Comparison of ENCODE assay signal across 1 cellular context in the genomic region with DNA sequence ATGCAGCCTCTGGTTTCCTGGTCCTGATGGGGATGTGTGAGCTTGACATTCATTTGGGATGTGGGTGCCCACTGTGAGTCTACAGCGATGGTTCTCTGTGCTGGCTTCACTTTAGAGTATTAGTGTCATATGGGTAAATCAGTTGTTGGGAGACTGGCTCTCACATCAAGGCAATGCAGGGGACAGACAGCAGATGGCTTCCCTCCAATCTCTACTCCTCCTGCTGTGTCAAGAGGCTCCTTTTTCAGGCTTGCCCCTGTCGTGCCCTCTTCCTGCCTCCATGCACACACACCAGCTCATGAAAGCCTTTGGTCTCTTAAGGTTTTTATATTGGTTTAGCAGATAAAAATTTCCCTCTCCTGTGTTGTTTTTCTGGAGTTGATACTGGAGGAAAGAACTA.
TF ChIP-seq lines count a peak whose summit lies in the region.

No MANE protein-coding gene starts in this region.

TF ChIP-seq in H1, 55 proteins besides CTCF, POLR2A, EP300 and RAD21:
- no peak for TF ChIP-seq CBX5 (IDR thresholded peaks at IDR 0.05; ENCODE audit: low read depth, low read length)
- no peak for TF ChIP-seq SP4 (IDR thresholded peaks at IDR 0.05; ENCODE audit: low read length)
- TF ChIP-seq PHF8 (conservative IDR thresholded peaks at IDR 0.05; ENCODE audit: low read depth, low read length) = no peak
- TF ChIP-seq JUN (IDR thresholded peaks at IDR 0.05; ENCODE audit: low read depth, low read length) = no peak
- TF ChIP-seq SIRT6 (IDR thresholded peaks at IDR 0.05; ENCODE audit: low read length) = no peak
- no peak for TF ChIP-seq TEAD4 (IDR thresholded peaks at IDR 0.05; ENCODE audit: low read depth, low read length)
- no peak for TF ChIP-seq TAF7 (optimal IDR thresholded peaks at IDR 0.05; ENCODE audit: borderline replicate concordance, low read depth, low read length)
- TF ChIP-seq, protein P1, sequence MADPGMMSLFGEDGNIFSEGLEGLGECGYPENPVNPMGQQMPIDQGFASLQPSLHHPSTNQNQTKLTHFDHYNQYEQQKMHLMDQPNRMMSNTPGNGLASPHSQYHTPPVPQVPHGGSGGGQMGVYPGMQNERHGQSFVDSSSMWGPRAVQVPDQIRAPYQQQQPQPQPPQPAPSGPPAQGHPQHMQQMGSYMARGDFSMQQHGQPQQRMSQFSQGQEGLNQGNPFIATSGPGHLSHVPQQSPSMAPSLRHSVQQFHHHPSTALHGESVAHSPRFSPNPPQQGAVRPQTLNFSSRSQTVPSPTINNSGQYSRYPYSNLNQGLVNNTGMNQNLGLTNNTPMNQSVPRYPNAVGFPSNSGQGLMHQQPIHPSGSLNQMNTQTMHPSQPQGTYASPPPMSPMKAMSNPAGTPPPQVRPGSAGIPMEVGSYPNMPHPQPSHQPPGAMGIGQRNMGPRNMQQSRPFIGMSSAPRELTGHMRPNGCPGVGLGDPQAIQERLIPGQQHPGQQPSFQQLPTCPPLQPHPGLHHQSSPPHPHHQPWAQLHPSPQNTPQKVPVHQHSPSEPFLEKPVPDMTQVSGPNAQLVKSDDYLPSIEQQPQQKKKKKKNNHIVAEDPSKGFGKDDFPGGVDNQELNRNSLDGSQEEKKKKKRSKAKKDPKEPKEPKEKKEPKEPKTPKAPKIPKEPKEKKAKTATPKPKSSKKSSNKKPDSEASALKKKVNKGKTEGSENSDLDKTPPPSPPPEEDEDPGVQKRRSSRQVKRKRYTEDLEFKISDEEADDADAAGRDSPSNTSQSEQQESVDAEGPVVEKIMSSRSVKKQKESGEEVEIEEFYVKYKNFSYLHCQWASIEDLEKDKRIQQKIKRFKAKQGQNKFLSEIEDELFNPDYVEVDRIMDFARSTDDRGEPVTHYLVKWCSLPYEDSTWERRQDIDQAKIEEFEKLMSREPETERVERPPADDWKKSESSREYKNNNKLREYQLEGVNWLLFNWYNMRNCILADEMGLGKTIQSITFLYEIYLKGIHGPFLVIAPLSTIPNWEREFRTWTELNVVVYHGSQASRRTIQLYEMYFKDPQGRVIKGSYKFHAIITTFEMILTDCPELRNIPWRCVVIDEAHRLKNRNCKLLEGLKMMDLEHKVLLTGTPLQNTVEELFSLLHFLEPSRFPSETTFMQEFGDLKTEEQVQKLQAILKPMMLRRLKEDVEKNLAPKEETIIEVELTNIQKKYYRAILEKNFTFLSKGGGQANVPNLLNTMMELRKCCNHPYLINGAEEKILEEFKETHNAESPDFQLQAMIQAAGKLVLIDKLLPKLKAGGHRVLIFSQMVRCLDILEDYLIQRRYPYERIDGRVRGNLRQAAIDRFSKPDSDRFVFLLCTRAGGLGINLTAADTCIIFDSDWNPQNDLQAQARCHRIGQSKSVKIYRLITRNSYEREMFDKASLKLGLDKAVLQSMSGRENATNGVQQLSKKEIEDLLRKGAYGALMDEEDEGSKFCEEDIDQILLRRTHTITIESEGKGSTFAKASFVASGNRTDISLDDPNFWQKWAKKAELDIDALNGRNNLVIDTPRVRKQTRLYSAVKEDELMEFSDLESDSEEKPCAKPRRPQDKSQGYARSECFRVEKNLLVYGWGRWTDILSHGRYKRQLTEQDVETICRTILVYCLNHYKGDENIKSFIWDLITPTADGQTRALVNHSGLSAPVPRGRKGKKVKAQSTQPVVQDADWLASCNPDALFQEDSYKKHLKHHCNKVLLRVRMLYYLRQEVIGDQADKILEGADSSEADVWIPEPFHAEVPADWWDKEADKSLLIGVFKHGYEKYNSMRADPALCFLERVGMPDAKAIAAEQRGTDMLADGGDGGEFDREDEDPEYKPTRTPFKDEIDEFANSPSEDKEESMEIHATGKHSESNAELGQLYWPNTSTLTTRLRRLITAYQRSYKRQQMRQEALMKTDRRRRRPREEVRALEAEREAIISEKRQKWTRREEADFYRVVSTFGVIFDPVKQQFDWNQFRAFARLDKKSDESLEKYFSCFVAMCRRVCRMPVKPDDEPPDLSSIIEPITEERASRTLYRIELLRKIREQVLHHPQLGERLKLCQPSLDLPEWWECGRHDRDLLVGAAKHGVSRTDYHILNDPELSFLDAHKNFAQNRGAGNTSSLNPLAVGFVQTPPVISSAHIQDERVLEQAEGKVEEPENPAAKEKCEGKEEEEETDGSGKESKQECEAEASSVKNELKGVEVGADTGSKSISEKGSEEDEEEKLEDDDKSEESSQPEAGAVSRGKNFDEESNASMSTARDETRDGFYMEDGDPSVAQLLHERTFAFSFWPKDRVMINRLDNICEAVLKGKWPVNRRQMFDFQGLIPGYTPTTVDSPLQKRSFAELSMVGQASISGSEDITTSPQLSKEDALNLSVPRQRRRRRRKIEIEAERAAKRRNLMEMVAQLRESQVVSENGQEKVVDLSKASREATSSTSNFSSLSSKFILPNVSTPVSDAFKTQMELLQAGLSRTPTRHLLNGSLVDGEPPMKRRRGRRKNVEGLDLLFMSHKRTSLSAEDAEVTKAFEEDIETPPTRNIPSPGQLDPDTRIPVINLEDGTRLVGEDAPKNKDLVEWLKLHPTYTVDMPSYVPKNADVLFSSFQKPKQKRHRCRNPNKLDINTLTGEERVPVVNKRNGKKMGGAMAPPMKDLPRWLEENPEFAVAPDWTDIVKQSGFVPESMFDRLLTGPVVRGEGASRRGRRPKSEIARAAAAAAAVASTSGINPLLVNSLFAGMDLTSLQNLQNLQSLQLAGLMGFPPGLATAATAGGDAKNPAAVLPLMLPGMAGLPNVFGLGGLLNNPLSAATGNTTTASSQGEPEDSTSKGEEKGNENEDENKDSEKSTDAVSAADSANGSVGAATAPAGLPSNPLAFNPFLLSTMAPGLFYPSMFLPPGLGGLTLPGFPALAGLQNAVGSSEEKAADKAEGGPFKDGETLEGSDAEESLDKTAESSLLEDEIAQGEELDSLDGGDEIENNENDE (IDR thresholded peaks at IDR 0.05; ENCODE audit: insufficient replicate concordance, low read length) = no peak
- no peak for TF ChIP-seq TBP (IDR thresholded peaks at IDR 0.05; ENCODE audit: low read depth, low read length)
- no peak for TF ChIP-seq NANOG (IDR thresholded peaks at IDR 0.05; ENCODE audit: insufficient read depth, low read depth, low read length, poor library complexity, severe bottlenecking)
- TF ChIP-seq MAFK (IDR thresholded peaks at IDR 0.05; ENCODE audit: low read depth, low read length) = no peak
- no peak for TF ChIP-seq RFX5 (IDR thresholded peaks at IDR 0.05; ENCODE audit: borderline replicate concordance, low read depth, low read length)
- no peak for TF ChIP-seq SUZ12 (IDR thresholded peaks at IDR 0.05; ENCODE audit: low read length)
- TF ChIP-seq KDM1A (IDR thresholded peaks at IDR 0.05; ENCODE audit: borderline replicate concordance, low read length) = no peak
- TF ChIP-seq POU5F1 (IDR thresholded peaks at IDR 0.05; ENCODE audit: low read depth, low read length) = no peak
- no peak for TF ChIP-seq CBX8 (IDR thresholded peaks at IDR 0.05; ENCODE audit: borderline replicate concordance, low read depth, low read length)
- TF ChIP-seq HDAC2 (IDR thresholded peaks at IDR 0.05; ENCODE audit: borderline replicate concordance in 1 of 2, low read depth in 2 of 2, low read length in 2 of 2) = no peak
- TF ChIP-seq KDM4A (IDR thresholded peaks at IDR 0.05; ENCODE audit: low read depth, low read length, severe bottlenecking) = no peak
